In the genomic region with DNA sequence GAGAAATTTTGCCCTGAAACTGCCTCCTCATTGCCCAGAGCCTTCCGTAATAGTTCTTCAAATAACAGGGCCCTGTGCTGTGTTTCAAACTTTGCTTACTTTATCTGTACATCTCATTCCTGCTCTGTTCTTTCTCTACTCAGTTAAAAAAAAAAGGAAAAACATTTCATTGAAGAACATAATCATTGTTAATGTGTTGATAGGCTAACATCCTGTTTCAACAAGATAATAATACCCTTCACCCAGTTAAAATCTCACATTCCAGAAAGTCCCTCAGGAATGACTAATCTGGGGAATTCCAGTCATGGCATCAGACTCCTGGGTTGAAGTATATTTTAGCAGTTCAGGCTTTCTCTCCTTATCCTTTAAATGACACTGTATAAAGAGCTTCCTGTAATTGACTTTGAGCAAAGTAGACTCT, we compare ENCODE assay signal across 9 cellular contexts. TPM values are rescaled to one million over a fixed set of nuclear protein-coding genes. Genes with fewer than 3 reads are reported as not detected.
A peak's percentile ranks its signal among the peaks of the same experiment; 100 is the strongest.
DNase-seq lines count a peak whose midpoint lies in the region; ATAC-seq and TF ChIP-seq lines count a peak whose summit lies in the region.
"Had no signal": no experiment of that assay in that cellular context is flagged by ENCODE, and none has a peak within 500 bp of the region (broad histone marks: within the 10 kb centered on the region; RNA-seq: fewer than 3 reads in every experiment).

No MANE protein-coding gene starts in this region.

- no peak overlapping the region for H3K4ac ChIP-seq in H9 (ENCODE audit: low read depth, low read length)

- no peaks in the 10 kb centered on the region for H3K9me3 Mint-ChIP-seq in H9
- H3K9me3 Mint-ChIP-seq: stimulated activated memory B cell treated with anti-CD40 and anti-IgM and Interleukin-4, amounts not matched to agents 10 μg/mL and 1 μg/mL and 100 μg/mL, for 72 hours had no signal

- no peak overlapping the region for H3K23ac ChIP-seq in H9 (ENCODE audit: insufficient read length, low read depth, low read length)

- H3K27ac Mint-ChIP-seq in H9: peak overlapping the region; percentile 2 to 90 (median 50); a peak in 6 of 7 replicates
- H3K27ac Mint-ChIP-seq: stimulated activated memory B cell treated with anti-CD40 and anti-IgM and Interleukin-4, amounts not matched to agents 10 μg/mL and 1 μg/mL and 100 μg/mL, for 72 hours had no signal

- H4K20me1 ChIP-seq in H9 (ENCODE audit: control insufficient read depth, insufficient read depth, insufficient read length): no peaks in the 10 kb centered on the region

- TF ChIP-seq CTCF in H9 (conservative IDR thresholded peaks at IDR 0.05) (no peak), VCaP (conservative IDR thresholded peaks at IDR 0.05) (no peak), left ventricle myocardium inferior (IDR thresholded peaks at IDR 0.05; ENCODE audit: borderline replicate concordance) (no peak)

- intact Hi-C loops in left ventricle myocardium inferior (cut with micrococcal nuclease): no loop called here

- no peak overlapping the region for H2BK15ac ChIP-seq in H9 (ENCODE audit: low read depth, low read length)

- H3K79me2 ChIP-seq in H9 (ENCODE audit: insufficient read depth, low read length): no peaks in the 10 kb centered on the region

- H2BK12ac ChIP-seq in H9 (ENCODE audit: insufficient read length, low read depth, low read length): no peak overlapping the region

- no peak overlapping the region for H3K18ac ChIP-seq in H9 (ENCODE audit: insufficient read length, low read depth, low read length)

- H3K4me1 Mint-ChIP-seq in H9: peaks cover 10 to 11% of the 10 kb centered on the region in 2 experiments
- H3K4me1 Mint-ChIP-seq: stimulated activated memory B cell treated with anti-CD40 and anti-IgM and Interleukin-4, amounts not matched to agents 10 μg/mL and 1 μg/mL and 100 μg/mL, for 72 hours had no signal

- H3K4me3 ChIP-seq in left ventricle myocardium inferior (no peak overlapping the region), skin epidermis (no peak overlapping the region)

- no peak overlapping the region for H2BK120ac ChIP-seq in H9 (ENCODE audit: low read depth, low read length, poor library complexity, severe bottlenecking)

- no peaks in the 10 kb centered on the region for H3K27me3 Mint-ChIP-seq in H9 (ENCODE audit: low read depth)
- H3K27me3 Mint-ChIP-seq: stimulated activated memory B cell treated with anti-CD40 and anti-IgM and Interleukin-4, amounts not matched to agents 10 μg/mL and 1 μg/mL and 100 μg/mL, for 72 hours had no signal

- no peaks in the 10 kb centered on the region for H3K36me3 ChIP-seq in left ventricle myocardium inferior

- H2AFZ ChIP-seq in H9 (ENCODE audit: low read length): no peak overlapping the region

- no peak overlapping the region for H4K5ac ChIP-seq in H9 (ENCODE audit: insufficient read length, low read depth, low read length)

- H3K4me1 ChIP-seq in H9 (ENCODE audit: insufficient read depth, low read length) (peaks cover 5% of the 10 kb centered on the region; the same call in 1 of the 2 replicates), left ventricle myocardium inferior (peaks cover 19% of the 10 kb centered on the region)

- ATAC-seq in HG03342 (IDR thresholded peaks at IDR 0.05; ENCODE audit: unreplicated experiment) (no peak), GM21786 (IDR thresholded peaks at IDR 0.05; ENCODE audit: unreplicated experiment) (no peak)
- ATAC-seq: stimulated activated memory B cell treated with anti-CD40 and anti-IgM and Interleukin-4, amounts not matched to agents 10 μg/mL and 1 μg/mL and 100 μg/mL, for 72 hours had no signal

- H4K91ac ChIP-seq in H9 (ENCODE audit: insufficient read length, low read depth, low read length): no peak overlapping the region

- H3T11ph ChIP-seq in H9 (ENCODE audit: low read length): no peak overlapping the region

- DNase-seq in H9: no peak
- no peak for DNase-seq in left ventricle myocardium inferior
- DNase-seq in NCI-H524 (lab: John Stamatoyannopoulos, UW): no peak
- DNase-seq in NCI-H510A treated with DMSO at 0.1 percent for 48 hours (lab: John Stamatoyannopoulos, UW): no peak

- no peaks in the 10 kb centered on the region for H3K27me3 ChIP-seq in H9 (ENCODE audit: insufficient read depth, low read length)
- H3K27me3 ChIP-seq in left ventricle myocardium inferior (ENCODE audit: low read depth): no peaks in the 10 kb centered on the region

- H2BK5ac ChIP-seq in H9 (ENCODE audit: insufficient read length, low read length): no peak overlapping the region

- no peak overlapping the region for H2BK20ac ChIP-seq in H9 (ENCODE audit: low read depth, low read length, poor library complexity, severe bottlenecking)

- no peak overlapping the region for H3K4me3 Mint-ChIP-seq in H9
- H3K4me3 Mint-ChIP-seq: stimulated activated memory B cell treated with anti-CD40 and anti-IgM and Interleukin-4, amounts not matched to agents 10 μg/mL and 1 μg/mL and 100 μg/mL, for 72 hours had no signal

- no peak overlapping the region for H2AK5ac ChIP-seq in H9 (ENCODE audit: insufficient read length, low read length)

- WGBS in H9 (ENCODE audit: extremely low coverage, insufficient read length, low lambda C conversion rate): no CpG with 5 or more reads among the region's 1 CpG

- H4K8ac ChIP-seq in H9 (replicated peaks; ENCODE audit: insufficient read length, low read depth, low read length): no peak overlapping the region

- H3K56ac ChIP-seq in H9 (ENCODE audit: insufficient read length, low read depth, low read length): no peak overlapping the region

- H3K79me1 ChIP-seq in H9 (ENCODE audit: insufficient read depth, low read depth, low read length, poor library complexity, severe bottlenecking): no peaks in the 10 kb centered on the region

- H3K9me3 ChIP-seq in H9 (ENCODE audit: control insufficient read depth, low read depth, low read length) (no peaks in the 10 kb centered on the region), left ventricle myocardium inferior (replicated peaks) (no peaks in the 10 kb centered on the region)

- H3K9ac ChIP-seq in H9 (ENCODE audit: extremely low read depth, insufficient read length, low read length): no peak overlapping the region

- no peaks in the 10 kb centered on the region for H3K23me2 ChIP-seq in H9 (ENCODE audit: insufficient read length, low read depth, low read length, poor library complexity, severe bottlenecking)

- no peaks in the 10 kb centered on the region for H3K36me3 Mint-ChIP-seq in H9 (ENCODE audit: insufficient read depth in 1 of 3, low read depth in 3 of 3)
- H3K36me3 Mint-ChIP-seq: stimulated activated memory B cell treated with anti-CD40 and anti-IgM and Interleukin-4, amounts not matched to agents 10 μg/mL and 1 μg/mL and 100 μg/mL, for 72 hours had no signal

- H3K4me2 ChIP-seq in H9 (ENCODE audit: insufficient read depth, insufficient read length, low read length): no peak overlapping the region

- no peak overlapping the region for H3K14ac ChIP-seq in H9 (ENCODE audit: insufficient read depth, low read length)

- H3K27ac ChIP-seq in H9 (ENCODE audit: insufficient read length, low read depth, low read length) (no peak overlapping the region), VCaP (peak overlapping the region; percentile 39), left ventricle myocardium inferior (replicated peaks) (peak overlapping the region; percentile 59), skin epidermis (peak overlapping the region in 20 of 21 experiments; percentile 41 to 84 (median 71))

RNA-seq across cellular contexts. Expression of a gene that starts 45.6 kb away (rescaled TPM):
- total RNA-seq in H9 (2021) (22.3 and 26.9 TPM in 2 replicates), left ventricle myocardium inferior (178 TPM)

RNA-seq across cellular contexts. Expression of a gene that starts 58.2 kb away (rescaled TPM):
- total RNA-seq in H9 (2021) (70.3 and 71.3 TPM in 2 replicates), left ventricle myocardium inferior (30.5 TPM)
